In the genomic region with DNA sequence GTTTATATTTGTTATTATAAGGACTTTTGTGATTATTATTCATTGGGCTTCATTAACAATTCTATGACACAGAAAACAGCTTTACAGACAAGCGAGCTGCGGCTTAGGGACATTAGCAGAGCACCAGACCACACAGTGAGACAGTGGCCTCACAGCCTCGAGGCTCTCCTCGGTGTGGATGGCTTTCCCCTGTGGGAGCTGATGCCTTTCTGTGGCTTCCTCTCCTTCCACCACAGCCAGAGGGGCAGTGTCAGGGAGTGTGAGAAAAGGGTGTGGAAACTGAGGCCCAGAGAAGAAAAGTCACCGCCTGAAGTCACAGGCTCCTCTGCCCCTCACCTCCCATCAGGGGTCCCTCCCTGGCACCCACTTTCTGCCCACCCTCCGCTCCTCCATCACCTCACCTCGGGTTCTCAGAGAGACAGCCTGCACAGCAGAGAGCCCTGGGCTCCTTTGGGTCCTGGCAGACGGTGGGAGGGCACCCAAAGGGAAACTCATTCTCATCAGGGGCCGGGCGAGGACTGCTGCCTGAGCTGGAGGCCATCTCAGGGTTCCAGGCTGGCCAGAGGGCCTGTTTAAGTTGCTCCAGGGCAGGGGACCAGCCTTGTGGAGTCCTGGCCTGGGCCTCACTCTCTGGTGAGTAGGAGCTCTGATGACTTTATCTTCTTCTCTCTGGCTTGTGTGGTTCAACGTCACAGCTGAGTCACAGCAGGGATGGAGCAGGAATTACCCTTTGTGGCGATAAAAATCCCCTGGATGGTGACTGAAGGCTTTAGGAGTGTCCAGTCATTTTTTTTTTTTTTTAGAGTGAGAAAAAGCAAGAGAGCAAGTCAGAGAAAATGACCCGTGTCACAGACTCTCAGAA, we compare ENCODE assay signal across 1 cellular context.
TF ChIP-seq lines count a peak whose summit lies in the region.

No MANE protein-coding gene starts in this region.

TF ChIP-seq in HEK293, 187 proteins besides CTCF, POLR2A, EP300 and RAD21 (continued from another document):
- TF ChIP-seq, protein P1, sequence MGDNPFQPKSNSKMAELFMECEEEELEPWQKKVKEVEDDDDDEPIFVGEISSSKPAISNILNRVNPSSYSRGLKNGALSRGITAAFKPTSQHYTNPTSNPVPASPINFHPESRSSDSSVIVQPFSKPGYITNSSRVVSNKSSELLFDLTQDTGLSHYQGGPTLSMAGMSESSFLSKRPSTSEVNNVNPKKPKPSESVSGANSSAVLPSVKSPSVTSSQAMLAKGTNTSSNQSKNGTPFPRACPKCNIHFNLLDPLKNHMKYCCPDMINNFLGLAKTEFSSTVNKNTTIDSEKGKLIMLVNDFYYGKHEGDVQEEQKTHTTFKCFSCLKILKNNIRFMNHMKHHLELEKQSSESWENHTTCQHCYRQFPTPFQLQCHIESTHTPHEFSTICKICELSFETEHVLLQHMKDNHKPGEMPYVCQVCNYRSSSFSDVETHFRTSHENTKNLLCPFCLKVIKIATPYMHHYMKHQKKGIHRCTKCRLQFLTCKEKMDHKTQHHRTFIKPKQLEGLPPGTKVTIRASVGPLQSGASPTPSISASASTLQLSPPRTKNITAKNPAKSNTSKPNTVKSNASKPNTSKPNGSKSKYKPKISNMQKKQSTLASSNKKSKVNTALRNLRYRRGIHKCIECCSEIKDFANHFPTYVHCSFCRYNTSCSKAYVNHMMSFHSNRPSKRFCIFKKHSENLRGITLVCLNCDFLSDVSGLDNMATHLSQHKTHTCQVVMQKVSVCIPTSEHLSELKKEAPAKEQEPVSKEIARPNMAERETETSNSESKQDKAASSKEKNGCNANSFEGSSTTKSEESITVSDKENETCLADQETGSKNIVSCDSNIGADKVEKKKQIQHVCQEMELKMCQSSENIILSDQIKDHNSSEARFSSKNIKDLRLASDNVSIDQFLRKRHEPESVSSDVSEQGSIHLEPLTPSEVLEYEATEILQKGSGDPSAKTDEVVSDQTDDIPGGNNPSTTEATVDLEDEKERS (tag by site-specific recombination; IDR thresholded peaks at IDR 0.05): no peak
- TF ChIP-seq ZBTB21 (tag by site-specific recombination; IDR thresholded peaks at IDR 0.05) (peak; percentile 72), ZNF670 (tag by site-specific recombination; IDR thresholded peaks at IDR 0.05; ENCODE audit: low read depth) (no peak), ZNF610 (tag by site-specific recombination; IDR thresholded peaks at IDR 0.05; ENCODE audit: borderline replicate concordance) (no peak), ZNF311 (tag by site-specific recombination; IDR thresholded peaks at IDR 0.05; ENCODE audit: borderline replicate concordance) (no peak), ZNF114 (tag by site-specific recombination; IDR thresholded peaks at IDR 0.05) (no peak), ZNF629 (tag by site-specific recombination; IDR thresholded peaks at IDR 0.05) (peak; percentile 67), ZNF202 (tag by site-specific recombination; IDR thresholded peaks at IDR 0.05; ENCODE audit: borderline replicate concordance) (no peak)
